Comparison of ENCODE assay signal across 22 cellular contexts in the genomic region with DNA sequence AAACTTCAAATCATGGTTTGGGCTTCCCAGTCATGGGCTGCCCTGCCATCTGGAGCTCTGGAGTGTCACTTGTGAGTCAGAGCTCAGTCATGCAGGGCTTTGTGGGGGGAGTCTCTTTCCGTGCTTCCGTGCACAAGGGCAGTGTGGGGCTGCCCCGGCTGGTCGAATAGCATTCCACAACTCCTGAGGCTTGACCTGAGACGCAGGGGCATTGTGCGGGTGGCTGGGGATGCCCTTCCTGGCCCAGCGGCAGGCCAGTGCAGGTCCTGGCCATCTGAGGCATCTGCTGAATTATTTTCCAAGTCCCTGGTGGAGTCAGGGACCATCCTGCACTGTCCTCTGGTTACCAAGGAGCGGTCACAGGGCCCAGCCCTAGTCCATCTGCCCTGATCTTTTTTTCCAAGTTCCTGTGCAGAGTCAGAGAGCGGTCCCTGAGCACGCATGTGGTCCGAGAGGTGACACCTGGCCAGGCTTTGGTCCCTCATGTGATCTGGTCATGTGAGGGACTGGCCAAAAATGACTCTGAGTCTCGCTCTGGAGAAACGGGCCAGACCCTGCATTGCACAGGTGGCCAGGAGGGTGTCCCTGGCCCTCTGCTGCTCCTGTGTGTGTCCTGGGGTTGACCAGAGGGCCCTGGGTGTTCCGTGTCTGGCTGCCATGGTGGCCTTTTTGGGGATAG.
A peak's percentile ranks its signal among the peaks of the same experiment; 100 is the strongest.
DNase-seq lines count a peak whose midpoint lies in the region; ATAC-seq, FAIRE-seq and TF ChIP-seq lines count a peak whose summit lies in the region.
"Had no signal": no experiment of that assay in that cellular context is flagged by ENCODE, and none has a peak within 500 bp of the region (broad histone marks: within the 10 kb centered on the region; RNA-seq: fewer than 3 reads in every experiment).

No MANE protein-coding gene starts in this region.

- H3K79me2 ChIP-seq in PC-3 (ENCODE audit: low read length) (no peaks in the 10 kb centered on the region), H1 (ENCODE audit: control insufficient read depth in 1 of 2, insufficient read depth in 2 of 2, low read length in 2 of 2) (no peaks in the 10 kb centered on the region)

- no peaks in the 10 kb centered on the region for H3K79me1 ChIP-seq in H1 (ENCODE audit: low read depth, low read length)

- H3K56ac ChIP-seq in H1 (replicated peaks; ENCODE audit: insufficient read length, low read depth, low read length), result no peak overlapping the region

- no peak overlapping the region for H3K14ac ChIP-seq in H1 (ENCODE audit: insufficient read length)

- no peak for TF ChIP-seq RAD21 in H1 (IDR thresholded peaks at IDR 0.05 in 1 of 2, conservative IDR thresholded peaks at IDR 0.05 in 1 of 2; ENCODE audit: low read depth in 2 of 2, low read length in 2 of 2)

- peak overlapping the region; percentile 76 for H3K27ac ChIP-seq in PC-3 (ENCODE audit: low read length)
- H3K27ac ChIP-seq in H1 (ENCODE audit: low read depth, low read length), result no peak overlapping the region
- H3K27ac ChIP-seq in sigmoid colon, result no peak overlapping the region
- H3K27ac ChIP-seq: gastrocnemius medialis, KMS-11, testis had no signal

- peak; percentile 95 for ATAC-seq in PC-3
- ATAC-seq: activated CD8-positive, alpha-beta T cell treated with anti-CD3 and anti-CD28 coated beads for 36 hours; gastrocnemius medialis had no signal

- H3K4me1 Mint-ChIP-seq in CD14-positive monocyte, result no peaks in the 10 kb centered on the region
- H3K4me1 Mint-ChIP-seq: CD4-positive, CD25-positive, alpha-beta regulatory T cell; immature natural killer cell; nephron progenitor cell had no signal

- no peaks in the 10 kb centered on the region for H3F3A ChIP-seq in PC-3 (ENCODE audit: low read length, unreplicated experiment)

- H2BK15ac ChIP-seq in H1 (ENCODE audit: low read length), result no peak overlapping the region

- H2BK20ac ChIP-seq in H1 (ENCODE audit: low read length), result no peak overlapping the region

- no peak overlapping the region for H2BK5ac ChIP-seq in H1 (ENCODE audit: low read depth, low read length)

- CTCF ChIA-PET in PC-3 (lab: Charles Lee), result no interaction called here
- CTCF ChIA-PET in H1 (lab: Charles Lee; ENCODE audit: partially characterized antibody), result no interaction called here

- BruUV-seq in PC-3 (replicated peaks; lab: Mats Ljungman, UMichigan), result no TSS peak

- TF ChIP-seq CTCF in PC-3 (conservative IDR thresholded peaks at IDR 0.05; ENCODE audit: low read depth, low read length), result no peak
- no peak for TF ChIP-seq CTCF in H1 (IDR thresholded peaks at IDR 0.05; ENCODE audit: control extremely low read depth in 1 of 3, insufficient read depth in 1 of 3, low read depth in 1 of 3, low read length in 3 of 3)
- no peak for TF ChIP-seq CTCF in sigmoid colon (IDR thresholded peaks at IDR 0.05)
- TF ChIP-seq CTCF in CD14-positive monocyte (IDR thresholded peaks at IDR 0.05), result no peak

- 84% methylated on average over 14 of the region's 14 CpGs; no CpG with 5 or more reads in 1 of the 2 experiments for WGBS in H1 (ENCODE audit: extremely low coverage in 1 of 2, insufficient coverage in 1 of 2, insufficient read length in 1 of 2, insufficient replicate concordance in 2 of 2, low coverage in 1 of 2, low lambda C conversion rate in 2 of 2, missing lambda C conversion rate in 1 of 2), 2 experiments
- 93 to 94% methylated on average over 14 of the region's 14 CpGs for WGBS in sigmoid colon, 2 donors

- no peak overlapping the region for H2BK12ac ChIP-seq in H1 (ENCODE audit: low read depth, low read length)

- FAIRE-seq in H1 (lab: Jason Lieb, UNC) (peak; percentile 100), urothelium cell line (lab: Jason Lieb, UNC) (peak; percentile 99)
- FAIRE-seq: A204.1, endometrium had no signal

- H3K4me1 ChIP-seq in PC-3 (ENCODE audit: insufficient read depth, low read length) (peaks cover 29% of the 10 kb centered on the region), H1 (replicated peaks in 1 of 4; ENCODE audit: control insufficient read depth in 3 of 4, insufficient read depth in 4 of 4, low read length in 3 of 4) (no peaks in the 10 kb centered on the region), sigmoid colon (no peaks in the 10 kb centered on the region)
- H3K4me1 ChIP-seq: gastrocnemius medialis, testis had no signal

- intact Hi-C loops in PC-3 (cut with micrococcal nuclease) (no loop called here), sigmoid colon (cut with DNase I) (no loop called here), CD14-positive monocyte (cut with micrococcal nuclease) (no loop called here)

- no peaks in the 10 kb centered on the region for H3K9me2 ChIP-seq in PC-3 (replicated peaks; ENCODE audit: low read length)

- H3K4me3 Mint-ChIP-seq in CD14-positive monocyte, result no peak overlapping the region
- H3K4me3 Mint-ChIP-seq: activated CD8-positive, alpha-beta T cell treated with anti-CD3 and anti-CD28 coated beads for 36 hours; CD4-positive, CD25-positive, alpha-beta regulatory T cell; immature natural killer cell; nephron progenitor cell had no signal

- no peaks in the 10 kb centered on the region for H3K36me3 Mint-ChIP-seq in CD14-positive monocyte
- H3K36me3 Mint-ChIP-seq: CD4-positive, CD25-positive, alpha-beta regulatory T cell; immature natural killer cell had no signal

- peaks cover 65 to 84% (median 76%) of the 10 kb centered on the region in 7 donors for H3K9me3 Mint-ChIP-seq in CD14-positive monocyte

- no peak overlapping the region for H3K27ac Mint-ChIP-seq in CD14-positive monocyte
- H3K27ac Mint-ChIP-seq: activated CD8-positive, alpha-beta T cell treated with anti-CD3 and anti-CD28 coated beads for 36 hours; CD4-positive, CD25-positive, alpha-beta regulatory T cell; immature natural killer cell; nephron progenitor cell had no signal

- no peak overlapping the region for H3K4ac ChIP-seq in H1 (replicated peaks; ENCODE audit: insufficient read length, low read depth, low read length)

- peak overlapping the region; percentile 45; the same call in 1 of the 2 replicates for H3K4me3 ChIP-seq in PC-3 (ENCODE audit: low read length)
- no peak overlapping the region for H3K4me3 ChIP-seq in H1 (ENCODE audit: extremely low read depth in 1 of 4, insufficient read depth in 2 of 4, low read depth in 3 of 4, low read length in 4 of 4)
- no peak overlapping the region for H3K4me3 ChIP-seq in sigmoid colon
- H3K4me3 ChIP-seq: gastrocnemius medialis, testis had no signal

- no peak overlapping the region for H4K8ac ChIP-seq in H1 (ENCODE audit: extremely low read depth, insufficient read depth, low read length)

- TF ChIP-seq POLR2A in H1 (IDR thresholded peaks at IDR 0.05; ENCODE audit: control extremely low read depth in 1 of 2, low read depth in 2 of 2, low read length in 2 of 2) (no peak), sigmoid colon (IDR thresholded peaks at IDR 0.05) (no peak)

- no peak overlapping the region for H4K5ac ChIP-seq in H1 (ENCODE audit: insufficient read length, low read depth, low read length)

- H3K4me2 ChIP-seq in PC-3 (ENCODE audit: low read length), result peak overlapping the region; percentile 74
- H3K4me2 ChIP-seq in H1 (ENCODE audit: insufficient read depth in 1 of 2, low read depth in 2 of 2, low read length in 2 of 2), result no peak overlapping the region
- H3K4me2 ChIP-seq: KMS-11 had no signal

- no peaks in the 10 kb centered on the region for H3K23me2 ChIP-seq in H1 (ENCODE audit: low read depth, low read length)

- peak overlapping the region; percentile 1; the same call in 1 of the 2 replicates for H3K9ac ChIP-seq in PC-3 (ENCODE audit: low read length)
- no peak overlapping the region for H3K9ac ChIP-seq in H1 (replicated peaks in 1 of 4; ENCODE audit: extremely low read depth in 1 of 4, low read depth in 3 of 4, low read length in 3 of 4)
- H3K9ac ChIP-seq: KMS-11 had no signal

- peak; percentile 31 for DNase-seq in activated effector memory CD4-positive, alpha-beta T cell treated with anti-CD3 and anti-CD28 coated beads, Interleukin-2, amount 50 U/mL, for 16 hours
- DNase-seq in activated effector memory CD4-positive, alpha-beta T cell treated with Interleukin-2 at 50 U/mL for 16 hours, result no peak
- peak; percentile 95 for DNase-seq in PC-3
- DNase-seq in H1 (ENCODE audit: low read depth in 1 of 2, low spot score in 2 of 2), result no peak
- DNase-seq in urothelium cell line (ENCODE audit: low spot score), result peak; percentile 88
- no peak for DNase-seq in NCI-H524 treated with DMSO at 0.1 percent for 48 hours (lab: John Stamatoyannopoulos, UW)
- DNase-seq in sigmoid colon, result no peak
- no peak for DNase-seq in CD14-positive monocyte (ENCODE audit: low spot score)
- DNase-seq: activated CD8-positive, alpha-beta T cell treated with anti-CD3 and anti-CD28 coated beads for 36 hours; CD4-positive, CD25-positive, alpha-beta regulatory T cell; EL; gastrocnemius medialis; immature natural killer cell; mesenchymal stem cell; NCI-H1417; nephron progenitor cell; retina; stimulated activated CD4-positive, alpha-beta T cell treated with anti-CD3 and anti-CD28 coated beads, Interleukin-1b, Interleukin-23, amount 100 ng/mL, for 48 hours; testis had no signal

- TF ChIP-seq EP300 in H1 (IDR thresholded peaks at IDR 0.05; ENCODE audit: borderline replicate concordance in 1 of 2, low read depth in 2 of 2, low read length in 2 of 2) (no peak), sigmoid colon (IDR thresholded peaks at IDR 0.05) (no peak)

- H4K20me1 ChIP-seq in PC-3 (ENCODE audit: low read length), result no peaks in the 10 kb centered on the region
- H4K20me1 ChIP-seq in H1 (replicated peaks in 1 of 2; ENCODE audit: control insufficient read depth in 1 of 2, insufficient read depth in 2 of 2, low read length in 2 of 2), result no peaks in the 10 kb centered on the region

- H3K23ac ChIP-seq in H1 (ENCODE audit: insufficient read length), result no peak overlapping the region

- H2AFZ ChIP-seq in PC-3 (ENCODE audit: low read length), result peak overlapping the region; percentile 86
- no peak overlapping the region for H2AFZ ChIP-seq in H1 (ENCODE audit: low read length)

- H2AK5ac ChIP-seq in H1 (ENCODE audit: low read depth, low read length), result no peak overlapping the region

- H4K91ac ChIP-seq in H1 (replicated peaks; ENCODE audit: insufficient read length, low read length), result no peak overlapping the region

- H3K9me3 ChIP-seq in PC-3 (ENCODE audit: low read length) (peaks cover 7% of the 10 kb centered on the region; the same call in 1 of the 2 replicates), H1 (ENCODE audit: insufficient read depth in 2 of 2, low read depth in 1 of 2, low read length in 1 of 2) (peaks cover 61 to 96% of the 10 kb centered on the region in 2 experiments), sigmoid colon (peaks cover 0 to 3% (median 0%) of the 10 kb centered on the region in 4 donors)
- H3K9me3 ChIP-seq: gastrocnemius medialis, testis had no signal

- H3K36me3 ChIP-seq in PC-3 (ENCODE audit: low read depth, low read length) (no peaks in the 10 kb centered on the region), H1 (ENCODE audit: control insufficient read depth in 2 of 4, insufficient read depth in 4 of 4, low read length in 3 of 4) (no peaks in the 10 kb centered on the region), sigmoid colon (no peaks in the 10 kb centered on the region)
- H3K36me3 ChIP-seq: gastrocnemius medialis had no signal

- H2BK120ac ChIP-seq in H1 (replicated peaks; ENCODE audit: low read depth, low read length), result no peak overlapping the region

- POLR2A ChIA-PET in PC-3 (lab: Charles Lee; ENCODE audit: unreplicated experiment), result no interaction called here
- POLR2A ChIA-PET in H1 (lab: Charles Lee; ENCODE audit: partially characterized antibody), result no interaction called here

- H3K27me3 Mint-ChIP-seq in CD14-positive monocyte (ENCODE audit: low read depth in 3 of 3), result peaks cover 0 to 2% (median 2%) of the 10 kb centered on the region in 3 donors
- H3K27me3 Mint-ChIP-seq: activated CD8-positive, alpha-beta T cell treated with anti-CD3 and anti-CD28 coated beads for 36 hours had no signal

- H3K27me3 ChIP-seq in PC-3 (ENCODE audit: low read length), result no peaks in the 10 kb centered on the region
- no peaks in the 10 kb centered on the region for H3K27me3 ChIP-seq in H1 (replicated peaks in 1 of 4; ENCODE audit: control insufficient read depth in 3 of 4, extremely low read depth in 1 of 4, insufficient read depth in 3 of 4, low read length in 3 of 4)
- H3K27me3 ChIP-seq in sigmoid colon, result no peaks in the 10 kb centered on the region
- H3K27me3 ChIP-seq: gastrocnemius medialis, testis had no signal

- no peak overlapping the region for H3K18ac ChIP-seq in H1 (ENCODE audit: extremely low read depth, low read length)

Comparison
In these comparisons a context has a peak if more than half of its experiments do, and no peak if none do; other contexts are left out.
1. DNase-seq: peak in activated effector memory CD4-positive, alpha-beta T cell treated with anti-CD3 and anti-CD28 coated beads, Interleukin-2, amount 50 U/mL, for 16 hours (single experiment), PC-3 (single experiment) and urothelium cell line (single experiment); none in activated effector memory CD4-positive, alpha-beta T cell treated with Interleukin-2 at 50 U/mL for 16 hours (single experiment), H1 (0 of 2), NCI-H524 treated with DMSO at 0.1 percent for 48 hours (single experiment), sigmoid colon (single experiment) and CD14-positive monocyte (single experiment).